Comparison of ENCODE assay signal across 33 cellular contexts in genomic region chr10:130421909-130422308, GRCh38.
"Had no signal": no experiment of that assay in that cellular context is flagged by ENCODE, and none has a peak within 500 bp of the region (broad histone marks: within the 10 kb centered on the region; RNA-seq: fewer than 3 reads in every experiment).

No MANE protein-coding gene starts in this region.

- H3K27ac ChIP-seq: ascending aorta, breast epithelium, cardiac muscle cell, colonic mucosa, dorsolateral prefrontal cortex, esophagus squamous epithelium, gastroesophageal sphincter, WERI-Rb-1 had no signal

- ATAC-seq: activated CD4-positive, CD25-positive, alpha-beta regulatory T cell treated with anti-CD3 and anti-CD28 coated beads, Interleukin-2, amount 50 U/mL, for 24 hours; activated CD8-positive, alpha-beta T cell treated with anti-CD3 and anti-CD28 coated beads for 36 hours; activated naive CD4-positive, alpha-beta T cell treated with anti-CD3 and anti-CD28 coated beads, Interleukin-2, amount 50 U/mL, for 72 hours; activated T-cell treated with anti-CD3 and anti-CD28 coated beads, Interleukin-2, amount 50 U/mL, for 4 hours; gastroesophageal sphincter; T-cell had no signal

- H3K36me3 ChIP-seq: ascending aorta, breast epithelium, cardiac muscle cell, colonic mucosa, esophagus squamous epithelium, gastroesophageal sphincter, WERI-Rb-1 had no signal

- H3K4me3 ChIP-seq: ascending aorta, breast epithelium, cardiac muscle cell, colonic mucosa, dorsolateral prefrontal cortex, esophagus squamous epithelium, gastroesophageal sphincter had no signal

- DNase-seq: activated B cell treated with CpG ODN at 0.5 μM for 24 hours; activated CD4-positive, alpha-beta T cell treated with anti-CD3 and anti-CD28 coated beads for 48 hours; activated CD4-positive, alpha-beta T cell treated with anti-CD3 and anti-CD28 coated beads, Interleukin-2, amount 50 U/mL, for 1 hour; activated CD4-positive, alpha-beta T cell treated with anti-CD3 and anti-CD28 coated beads, Interleukin-2, amount 50 U/mL, for 48 hours; activated CD8-positive, alpha-beta memory T cell treated with anti-CD3 and anti-CD28 coated beads for 24 hours; activated CD8-positive, alpha-beta T cell treated with anti-CD3 and anti-CD28 coated beads for 36 hours; activated gamma-delta T cell; activated naive CD4-positive, alpha-beta T cell; activated naive CD4-positive, alpha-beta T cell treated with anti-CD3 and anti-CD28 coated beads, Interleukin-2, amount 10 ng/mL, durations not matched to agents 7 days and 5 days; activated naive CD8-positive, alpha-beta T cell treated with anti-CD3 and anti-CD28 coated beads, Interleukin-2, amount 10 ng/mL, durations not matched to agents 7 days and 5 days; activated T-cell treated with anti-CD3 and anti-CD28 coated beads, Interleukin-2, amount 50 U/mL, for 4 hours; central memory CD4-positive, alpha-beta T cell; cerebellar nuclear complex; colonic mucosa; dorsolateral prefrontal cortex; effector memory CD4-positive, alpha-beta T cell; erythroblast; esophagus squamous epithelium; foreskin melanocyte; SW 1271; T-cell; T1000; WERI-Rb-1 had no signal

- H3K36me3 Mint-ChIP-seq: activated naive CD4-positive, alpha-beta T cell treated with anti-CD3 and anti-CD28 coated beads, Interleukin-2, amount 10 ng/mL, durations not matched to agents 7 days and 5 days; activated naive CD8-positive, alpha-beta T cell treated with anti-CD3 and anti-CD28 coated beads, Interleukin-2, amount 10 ng/mL, durations not matched to agents 7 days and 5 days; brain; T-cell had no signal

- H3K4me3 Mint-ChIP-seq: activated B cell treated with CpG ODN at 0.5 μM for 24 hours; activated CD8-positive, alpha-beta T cell treated with anti-CD3 and anti-CD28 coated beads for 36 hours; activated naive CD4-positive, alpha-beta T cell treated with anti-CD3 and anti-CD28 coated beads, Interleukin-2, amount 10 ng/mL, durations not matched to agents 7 days and 5 days; activated naive CD8-positive, alpha-beta T cell treated with anti-CD3 and anti-CD28 coated beads, Interleukin-2, amount 10 ng/mL, durations not matched to agents 7 days and 5 days; activated T-cell treated with anti-CD3 and anti-CD28 coated beads, Interleukin-2, amount 50 U/mL, for 4 hours; brain; dendritic cell treated with granulocyte-macrophage colony-stimulating factor and Interleukin-4, amounts not matched to agents 40 ng/mL and 50 ng/mL, for 4 days; T-cell; T-helper 1 cell treated with Interleukin-12 subunit alpha and Interleukin-12 subunit beta and Interleukin-4 antibody, amounts not matched to agents 30 μg/mL and 1 μg/mL, for 36 hours; T-helper 2 cell treated with Interferon-gamma antibody and Interleukin-4, amounts not matched to agents 5 μg/mL and 100 μg/mL, for 36 hours had no signal

- H3K27me3 ChIP-seq: ascending aorta, breast epithelium, cardiac muscle cell, colonic mucosa, esophagus squamous epithelium had no signal

- H3K27me3 Mint-ChIP-seq: activated B cell treated with CpG ODN at 0.5 μM for 24 hours; activated CD8-positive, alpha-beta T cell treated with anti-CD3 and anti-CD28 coated beads for 36 hours; activated naive CD4-positive, alpha-beta T cell treated with anti-CD3 and anti-CD28 coated beads, Interleukin-2, amount 10 ng/mL, durations not matched to agents 7 days and 5 days; activated naive CD8-positive, alpha-beta T cell treated with anti-CD3 and anti-CD28 coated beads, Interleukin-2, amount 10 ng/mL, durations not matched to agents 7 days and 5 days; dendritic cell treated with granulocyte-macrophage colony-stimulating factor and Interleukin-4, amounts not matched to agents 40 ng/mL and 50 ng/mL, for 4 days had no signal

- H3K9me3 Mint-ChIP-seq: activated B cell treated with CpG ODN at 0.5 μM for 24 hours; activated CD8-positive, alpha-beta T cell treated with anti-CD3 and anti-CD28 coated beads for 36 hours; dendritic cell treated with granulocyte-macrophage colony-stimulating factor and Interleukin-4, amounts not matched to agents 40 ng/mL and 50 ng/mL, for 4 days; T-helper 1 cell treated with Interleukin-12 subunit alpha and Interleukin-12 subunit beta and Interleukin-4 antibody, amounts not matched to agents 30 μg/mL and 1 μg/mL, for 36 hours; T-helper 2 cell treated with Interferon-gamma antibody and Interleukin-4, amounts not matched to agents 5 μg/mL and 100 μg/mL, for 36 hours had no signal

- H3K27ac Mint-ChIP-seq: activated B cell treated with CpG ODN at 0.5 μM for 24 hours; activated CD8-positive, alpha-beta T cell treated with anti-CD3 and anti-CD28 coated beads for 36 hours; activated naive CD4-positive, alpha-beta T cell treated with anti-CD3 and anti-CD28 coated beads, Interleukin-2, amount 10 ng/mL, durations not matched to agents 7 days and 5 days; activated naive CD4-positive, alpha-beta T cell treated with anti-CD3 and anti-CD28 coated beads, Interleukin-2, amount 50 U/mL, for 72 hours; activated naive CD8-positive, alpha-beta T cell treated with anti-CD3 and anti-CD28 coated beads, Interleukin-2, amount 10 ng/mL, durations not matched to agents 7 days and 5 days; brain; dendritic cell treated with granulocyte-macrophage colony-stimulating factor and Interleukin-4, amounts not matched to agents 40 ng/mL and 50 ng/mL, for 4 days; T-cell; T-helper 1 cell treated with Interleukin-12 subunit alpha and Interleukin-12 subunit beta and Interleukin-4 antibody, amounts not matched to agents 30 μg/mL and 1 μg/mL, for 36 hours; T-helper 2 cell treated with Interferon-gamma antibody and Interleukin-4, amounts not matched to agents 5 μg/mL and 100 μg/mL, for 36 hours had no signal

- H3K4me1 Mint-ChIP-seq: activated B cell treated with CpG ODN at 0.5 μM for 24 hours; activated naive CD4-positive, alpha-beta T cell treated with anti-CD3 and anti-CD28 coated beads, Interleukin-2, amount 10 ng/mL, durations not matched to agents 7 days and 5 days; activated naive CD8-positive, alpha-beta T cell treated with anti-CD3 and anti-CD28 coated beads, Interleukin-2, amount 10 ng/mL, durations not matched to agents 7 days and 5 days; brain; T-cell had no signal

- H3K9me3 ChIP-seq: ascending aorta, breast epithelium, colonic mucosa, gastroesophageal sphincter had no signal

- H3K4me1 ChIP-seq: ascending aorta, breast epithelium, colonic mucosa, esophagus squamous epithelium, gastroesophageal sphincter had no signal
